Comparison of ENCODE assay signal across 14 cellular contexts in genomic region chr6:165677091-165677490, GRCh38. TPM values are rescaled to one million over a fixed set of nuclear protein-coding genes. Genes with fewer than 3 reads are reported as not detected.
DNase-seq lines count a peak whose midpoint lies in the region; ATAC-seq and TF ChIP-seq lines count a peak whose summit lies in the region.
"Had no signal": no experiment of that assay in that cellular context is flagged by ENCODE, and none has a peak within 500 bp of the region (broad histone marks: within the 10 kb centered on the region; RNA-seq: fewer than 3 reads in every experiment).

No MANE protein-coding gene starts in this region.

- peak overlapping the region; percentile 27 for H3K27ac ChIP-seq in left ventricle myocardium inferior (replicated peaks)
- no peak overlapping the region for H3K27ac ChIP-seq in right atrium auricular region
- H3K27ac ChIP-seq in SJSA1 = peak overlapping the region; percentile 48
- no peak overlapping the region for H3K27ac ChIP-seq in esophagus muscularis mucosa (replicated peaks in 1 of 4)
- H3K27ac ChIP-seq: C4-2B had no signal

- TF ChIP-seq CTCF in left ventricle myocardium inferior (IDR thresholded peaks at IDR 0.05; ENCODE audit: borderline replicate concordance) = no peak
- no peak for TF ChIP-seq CTCF in right atrium auricular region (IDR thresholded peaks at IDR 0.05)
- no peak for TF ChIP-seq CTCF in esophagus muscularis mucosa (IDR thresholded peaks at IDR 0.05)

- in situ Hi-C loops in G401 (cut with HindIII; ENCODE audit: low sequenced_read_pairs) = no loop called here

- H3K4me1 ChIP-seq in left ventricle myocardium inferior = peaks cover 10% of the 10 kb centered on the region
- no peaks in the 10 kb centered on the region for H3K4me1 ChIP-seq in right atrium auricular region
- H3K4me1 ChIP-seq in SJSA1 (replicated peaks) = peaks cover 20% of the 10 kb centered on the region
- no peaks in the 10 kb centered on the region for H3K4me1 ChIP-seq in esophagus muscularis mucosa
- H3K4me1 ChIP-seq: BE2C had no signal

- intact Hi-C loops in left ventricle myocardium inferior (cut with micrococcal nuclease) = no loop called here
- intact Hi-C loops in esophagus muscularis mucosa (cut with DNase I) = no loop called here

- H3K9me3 ChIP-seq in left ventricle myocardium inferior (replicated peaks) (no peaks in the 10 kb centered on the region), right atrium auricular region (no peaks in the 10 kb centered on the region), SJSA1 (replicated peaks) (no peaks in the 10 kb centered on the region), esophagus muscularis mucosa (no peaks in the 10 kb centered on the region)
- H3K9me3 ChIP-seq: BE2C had no signal

- H3K27me3 ChIP-seq in left ventricle myocardium inferior (ENCODE audit: low read depth) = peaks cover 1% of the 10 kb centered on the region
- H3K27me3 ChIP-seq in right atrium auricular region = no peaks in the 10 kb centered on the region
- H3K27me3 ChIP-seq in SJSA1 (replicated peaks) = no peaks in the 10 kb centered on the region
- H3K27me3 ChIP-seq in esophagus muscularis mucosa = peaks cover 0 to 4% (median 0%) of the 10 kb centered on the region in 4 donors
- H3K27me3 ChIP-seq: BE2C had no signal

- no peak for TF ChIP-seq EP300 in esophagus muscularis mucosa (IDR thresholded peaks at IDR 0.05)

- H3K4me3 ChIP-seq in left ventricle myocardium inferior (no peak overlapping the region), right atrium auricular region (no peak overlapping the region), SJSA1 (no peak overlapping the region), esophagus muscularis mucosa (no peak overlapping the region)

- DNase-seq in left ventricle myocardium inferior (no peak), right atrium auricular region (ENCODE audit: low spot score) (no peak), SJSA1 (ENCODE audit: low read depth in 1 of 2, low spot score in 2 of 2) (no peak), esophagus muscularis mucosa (ENCODE audit: extremely low spot score) (peak; percentile 70), G401 (ENCODE audit: low spot score) (no peak)
- no peak for DNase-seq in activated CD4-positive, alpha-beta T cell treated with anti-CD3 and anti-CD28 coated beads for 48 hours
- DNase-seq: BE2C; CD4-positive, alpha-beta memory T cell; DND-41; GF-D8; HFFc6 had no signal

- 78% methylated on average over 6 of the region's 6 CpGs for WGBS in esophagus muscularis mucosa

- TF ChIP-seq POLR2A in esophagus muscularis mucosa (IDR thresholded peaks at IDR 0.05; ENCODE audit: low read depth) = no peak

- no peaks in the 10 kb centered on the region for H3K36me3 ChIP-seq in left ventricle myocardium inferior
- no peaks in the 10 kb centered on the region for H3K36me3 ChIP-seq in right atrium auricular region
- H3K36me3 ChIP-seq in SJSA1 = no peaks in the 10 kb centered on the region
- H3K36me3 ChIP-seq in esophagus muscularis mucosa = no peaks in the 10 kb centered on the region
- H3K36me3 ChIP-seq: BE2C had no signal

- ATAC-seq in GM18867 (IDR thresholded peaks at IDR 0.05; ENCODE audit: unreplicated experiment) = no peak

RNA-seq across cellular contexts. Expression of gene PDE10A, which starts 14.1 kb away (rescaled TPM):
- total RNA-seq in left ventricle myocardium inferior (12.2 TPM), right atrium auricular region (1 to 10 TPM; 3.6 to 4.3 TPM), esophagus muscularis mucosa (1 to 10 TPM; 2.9 to 8.8 (median 3.9) TPM)
- 1.7 and 2.4 TPM in 2 replicates for total RNA-seq in SJSA1 (2014; rRNA removed; shearing (Covaris generic))
- not detected in 2 replicates for total RNA-seq in G401 (2014; rRNA removed; shearing (Covaris generic))
- total RNA-seq: CD4-positive, alpha-beta memory T cell; HepG2 had no signal

Comparison
In these comparisons a context has a peak if more than half of its experiments do, and no peak if none do; other contexts are left out.
1. H3K27ac ChIP-seq: peak in left ventricle myocardium inferior (single experiment) and SJSA1 (single experiment); none in right atrium auricular region (0 of 2) and esophagus muscularis mucosa (0 of 4).